ENCODE assay signal across 23 cellular contexts in the genomic region with DNA sequence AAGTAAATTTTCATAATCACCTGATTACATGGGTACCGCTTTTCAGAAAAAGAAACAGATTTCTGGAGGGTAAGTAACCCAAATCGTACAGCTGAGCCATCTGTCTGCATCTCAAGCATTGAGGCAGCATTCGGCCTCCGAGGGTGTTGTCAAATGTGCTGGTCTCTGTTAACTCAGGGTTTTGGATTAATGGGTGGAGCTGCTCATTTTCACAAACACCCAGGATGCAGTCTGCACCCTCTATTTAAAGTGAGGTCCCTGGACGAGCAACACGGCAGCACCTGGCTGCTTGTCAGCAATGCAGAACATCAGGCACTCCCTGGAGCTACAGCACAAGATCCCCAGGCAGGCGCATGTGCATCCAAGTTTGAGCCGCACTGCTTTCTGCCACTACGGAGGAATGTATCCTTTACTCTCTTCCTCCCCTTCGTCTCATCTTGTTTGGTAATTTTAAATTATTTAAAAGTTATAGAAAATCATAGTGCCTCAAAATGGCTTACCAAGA. TPM values are rescaled to one million over a fixed set of nuclear protein-coding genes. Genes with fewer than 3 reads are reported as not detected.
"Had no signal": no experiment of that assay in that cellular context is flagged by ENCODE, and none has a peak within 500 bp of the region (broad histone marks: within the 10 kb centered on the region; RNA-seq: fewer than 3 reads in every experiment).

No MANE protein-coding gene starts in this region.

- ATAC-seq: activated T-cell treated with anti-CD3 and anti-CD28 coated beads, Interleukin-2, amount 50 U/mL, for 4 hours; activated T-helper 17 cell treated with anti-CD3 and anti-CD28 coated beads, Interleukin-2, amount 50 U/mL, for 72 hours; PC-3; T-cell had no signal

- H3K4me3 ChIP-seq: SK-N-MC had no signal

- DNase-seq: activated B cell treated with CpG ODN at 0.5 μM for 24 hours; activated CD4-positive, alpha-beta T cell treated with anti-CD3 and anti-CD28 coated beads for 1 hour; activated CD4-positive, alpha-beta T cell treated with anti-CD3 and anti-CD28 coated beads, Interleukin-2, amount 10 ng/mL, durations not matched to agents 24 days and 14 days; activated CD4-positive, alpha-beta T cell treated with anti-CD3 and anti-CD28 coated beads, Interleukin-2, amount 50 U/mL, for 48 hours; activated CD8-positive, alpha-beta memory T cell treated with anti-CD3 and anti-CD28 coated beads for 24 hours; activated gamma-delta T cell; activated naive CD4-positive, alpha-beta T cell treated with anti-CD3 and anti-CD28 coated beads for 36 hours; activated T-cell treated with anti-CD3 and anti-CD28 coated beads, Interleukin-2, amount 50 U/mL, for 4 hours; amygdala; MM.1S; NCI-H1105; NCI-H1436; NCI-H1694 treated with DMSO at 0.1 percent for 48 hours; NCI-H2081; NCI-H510A treated with DMSO at 0.1 percent for 48 hours; NCI-H69; PC-3; T-cell; T-helper 2 cell; T1000 had no signal

- H3K27ac ChIP-seq: KMS-11, SK-N-MC had no signal

RNA-seq across cellular contexts. Expression of gene NAP1L5, which starts 24.7 kb away (rescaled TPM):
- total RNA-seq: PC-3 had no signal
